In genomic region chr9:69674741-69675438, GRCh38 we compare ENCODE assay signal across 8 cellular contexts. TPM values are rescaled to one million over a fixed set of nuclear protein-coding genes. Genes with fewer than 3 reads are reported as not detected.
DNase-seq lines count a peak whose midpoint lies in the region; ATAC-seq and TF ChIP-seq lines count a peak whose summit lies in the region.
"Had no signal": no experiment of that assay in that cellular context is flagged by ENCODE, and none has a peak within 500 bp of the region (broad histone marks: within the 10 kb centered on the region; RNA-seq: fewer than 3 reads in every experiment).

No MANE protein-coding gene starts in this region.

- TF ChIP-seq POLR2A in esophagus squamous epithelium (IDR thresholded peaks at IDR 0.05): no peak

- no peak for ATAC-seq in GM19324 (IDR thresholded peaks at IDR 0.05; ENCODE audit: low FRiP score, unreplicated experiment)
- ATAC-seq: psoas muscle had no signal

- peaks cover 15% of the 10 kb centered on the region for H3K4me1 Mint-ChIP-seq in activated CD4-positive, alpha-beta T cell treated with anti-CD3 and anti-CD28 coated beads, Interleukin-2, amount 10 ng/mL, durations not matched to agents 24 days and 14 days

- no peaks in the 10 kb centered on the region for H3K9me3 ChIP-seq in esophagus squamous epithelium
- H3K9me3 ChIP-seq: psoas muscle had no signal

- H3K4me3 ChIP-seq in esophagus squamous epithelium: no peak overlapping the region
- H3K4me3 ChIP-seq: psoas muscle had no signal

- H3K36me3 ChIP-seq in esophagus squamous epithelium: no peaks in the 10 kb centered on the region

- intact Hi-C loops in esophagus squamous epithelium (cut with DNase I): loop anchor here (10.0 kb wide), 1 partner anchor 70 kb away; no protein-coding TSS in a partner anchor
- intact Hi-C loops in activated CD4-positive, alpha-beta T cell treated with anti-CD3 and anti-CD28 coated beads, Interleukin-2, amount 10 ng/mL, durations not matched to agents 24 days and 14 days (cut with micrococcal nuclease): loop anchor here (5.0 to 10.0 kb wide), 3 partner anchors 253 to 792 kb away; partner anchors contain the start of gene SMC5

- no peak overlapping the region for H3K4me3 Mint-ChIP-seq in activated CD4-positive, alpha-beta T cell treated with anti-CD3 and anti-CD28 coated beads, Interleukin-2, amount 10 ng/mL, durations not matched to agents 24 days and 14 days

- H3K9me3 Mint-ChIP-seq in activated CD4-positive, alpha-beta T cell treated with anti-CD3 and anti-CD28 coated beads, Interleukin-2, amount 10 ng/mL, durations not matched to agents 24 days and 14 days: no peaks in the 10 kb centered on the region

- peaks cover 4 to 52% (median 13%) of the 10 kb centered on the region in 3 donors for H3K4me1 ChIP-seq in esophagus squamous epithelium

- H3K27me3 ChIP-seq in esophagus squamous epithelium: no peaks in the 10 kb centered on the region

- H3K36me3 Mint-ChIP-seq in activated CD4-positive, alpha-beta T cell treated with anti-CD3 and anti-CD28 coated beads, Interleukin-2, amount 10 ng/mL, durations not matched to agents 24 days and 14 days (ENCODE audit: low read depth): no peaks in the 10 kb centered on the region

- WGBS in esophagus squamous epithelium, 2 donors: 21 to 22% methylated on average over 3 of the region's 3 CpGs

- H3K27ac Mint-ChIP-seq in activated CD4-positive, alpha-beta T cell treated with anti-CD3 and anti-CD28 coated beads, Interleukin-2, amount 10 ng/mL, durations not matched to agents 24 days and 14 days: no peak overlapping the region

- DNase-seq in EL (peak; percentile 80), NCI-H510A treated with DMSO at 0.1 percent for 48 hours (lab: John Stamatoyannopoulos, UW) (peak; percentile 34), esophagus squamous epithelium (lab: John Stamatoyannopoulos, UW) (no peak), pulmonary artery endothelial cell (ENCODE audit: low read depth, low spot score) (peak; percentile 71), middle frontal gyrus (ENCODE audit: extremely low spot score, low spot score) (no peak)
- DNase-seq in activated CD4-positive, alpha-beta T cell treated with anti-CD3 and anti-CD28 coated beads, Interleukin-2, amount 10 ng/mL, durations not matched to agents 24 days and 14 days: no peak
- DNase-seq: psoas muscle had no signal

- TF ChIP-seq CTCF in esophagus squamous epithelium (IDR thresholded peaks at IDR 0.05): no peak

- H3K27ac ChIP-seq in esophagus squamous epithelium: peak overlapping the region in 3 of 4 donors; percentile 28 to 70 (median 55)
- H3K27ac ChIP-seq: psoas muscle had no signal

- peaks cover 51% of the 10 kb centered on the region for H3K27me3 Mint-ChIP-seq in activated CD4-positive, alpha-beta T cell treated with anti-CD3 and anti-CD28 coated beads, Interleukin-2, amount 10 ng/mL, durations not matched to agents 24 days and 14 days

RNA-seq across cellular contexts. Expression of gene APBA1, which starts 2.7 kb away (rescaled TPM):
- total RNA-seq in esophagus squamous epithelium (1 to 10 TPM; 1.3 to 8.0 (median 1.7) TPM), pulmonary artery endothelial cell (7.1 and 14.0 TPM in 2 replicates)
- 0.51 and 1.1 TPM in 2 replicates for total RNA-seq in activated CD4-positive, alpha-beta T cell treated with anti-CD3 and anti-CD28 coated beads, Interleukin-2, amount 10 ng/mL, durations not matched to agents 24 days and 14 days

Comparison
In these comparisons a context has a peak if more than half of its experiments do, and no peak if none do; other contexts are left out.
1. DNase-seq: peak in EL (single experiment), NCI-H510A treated with DMSO at 0.1 percent for 48 hours (single experiment) and pulmonary artery endothelial cell (single experiment); none in esophagus squamous epithelium (single experiment), middle frontal gyrus (single experiment) and activated CD4-positive, alpha-beta T cell treated with anti-CD3 and anti-CD28 coated beads, Interleukin-2, amount 10 ng/mL, durations not matched to agents 24 days and 14 days (single experiment).